In genomic region chr10:1476106-1476803, GRCh38 we compare ENCODE assay signal across 25 cellular contexts.
A peak's percentile ranks its signal among the peaks of the same experiment; 100 is the strongest.
DNase-seq lines count a peak whose midpoint lies in the region; ATAC-seq and TF ChIP-seq lines count a peak whose summit lies in the region.
"Had no signal": no experiment of that assay in that cellular context is flagged by ENCODE, and none has a peak within 500 bp of the region (broad histone marks: within the 10 kb centered on the region; RNA-seq: fewer than 3 reads in every experiment).

No MANE protein-coding gene starts in this region.

- intact Hi-C loops in esophagus muscularis mucosa (cut with DNase I) (no loop called here), left colon (cut with DNase I, micrococcal nuclease) (no loop called here)

- peak; percentile 47 for ATAC-seq in stimulated activated memory B cell treated with anti-CD40 and anti-IgM and Interleukin-4, amounts not matched to agents 10 μg/mL and 1 μg/mL and 100 μg/mL, for 72 hours
- ATAC-seq in activated CD8-positive, alpha-beta memory T cell treated with anti-CD3 and anti-CD28 coated beads, Interleukin-2, amount 10 ng/mL, durations not matched to agents 7 days and 5 days = no peak
- no peak for ATAC-seq in left colon
- ATAC-seq: activated T-cell treated with anti-CD3 and anti-CD28 coated beads, Interleukin-2, amount 50 U/mL, for 72 hours; left lobe of liver; natural killer cell; PC-3; psoas muscle; stimulated activated naive CD8-positive, alpha-beta T cell treated with anti-CD3 and anti-CD28 coated beads, Interleukin-15, Interleukin-2, amounts not matched to agents 100 U/mL and 50 U/mL, for 24 hours; T-cell had no signal

- TF ChIP-seq EP300 in esophagus muscularis mucosa (IDR thresholded peaks at IDR 0.05) = no peak

- CTCF ChIA-PET in activated CD8-positive, alpha-beta memory T cell treated with anti-CD3 and anti-CD28 coated beads, Interleukin-2, amount 10 ng/mL, durations not matched to agents 7 days and 5 days (lab: Charles Lee) = no interaction called here

- DNase-seq in DMS53 (lab: John Stamatoyannopoulos, UW) (peak; percentile 45), DMS53 treated with DMSO at 0.1 percent for 48 hours (lab: John Stamatoyannopoulos, UW; ENCODE audit: unreplicated experiment) (no peak), NCI-H2227 treated with DMSO at 0.1 percent for 48 hours (lab: John Stamatoyannopoulos, UW) (peak; percentile 6), esophagus muscularis mucosa (ENCODE audit: extremely low spot score) (peak; percentile 79), activated gamma-delta T cell (lab: John Stamatoyannopoulos, UW) (no peak), left colon (no peak)
- no peak for DNase-seq in activated CD8-positive, alpha-beta memory T cell treated with anti-CD3 and anti-CD28 coated beads, Interleukin-2, amount 10 ng/mL, durations not matched to agents 7 days and 5 days
- DNase-seq: activated CD4-positive, alpha-beta T cell treated with anti-CD3 and anti-CD28 coated beads for 4 hours; activated naive CD4-positive, alpha-beta T cell treated with anti-CD3 and anti-CD28 coated beads, Interleukin-2, amount 10 ng/mL, durations not matched to agents 7 days and 5 days; activated T-cell treated with anti-CD3 and anti-CD28 coated beads, Interleukin-2, amount 50 U/mL, for 72 hours; COR-L47; midbrain; natural killer cell; NCI-H2107; NCI-H774; PC-3; psoas muscle; SHP77 treated with DMSO at 0.1 percent for 48 hours; small intestine; stimulated activated naive CD8-positive, alpha-beta T cell treated with anti-CD3 and anti-CD28 coated beads, Interleukin-15, Interleukin-2, amounts not matched to agents 100 U/mL and 50 U/mL, for 24 hours; T-cell had no signal

- no peak overlapping the region for H3K4me3 Mint-ChIP-seq in stimulated activated memory B cell treated with anti-CD40 and anti-IgM and Interleukin-4, amounts not matched to agents 10 μg/mL and 1 μg/mL and 100 μg/mL, for 72 hours
- H3K4me3 Mint-ChIP-seq in activated CD8-positive, alpha-beta memory T cell treated with anti-CD3 and anti-CD28 coated beads, Interleukin-2, amount 10 ng/mL, durations not matched to agents 7 days and 5 days = no peak overlapping the region
- H3K4me3 Mint-ChIP-seq: activated naive CD4-positive, alpha-beta T cell treated with anti-CD3 and anti-CD28 coated beads, Interleukin-2, amount 10 ng/mL, durations not matched to agents 7 days and 5 days; activated T-cell treated with anti-CD3 and anti-CD28 coated beads, Interleukin-2, amount 50 U/mL, for 72 hours; natural killer cell; T-cell had no signal

- H3K36me3 ChIP-seq in esophagus muscularis mucosa = no peaks in the 10 kb centered on the region
- H3K36me3 ChIP-seq: cardiac muscle cell had no signal

- H3K4me1 Mint-ChIP-seq in stimulated activated memory B cell treated with anti-CD40 and anti-IgM and Interleukin-4, amounts not matched to agents 10 μg/mL and 1 μg/mL and 100 μg/mL, for 72 hours = peaks cover 54% of the 10 kb centered on the region
- no peaks in the 10 kb centered on the region for H3K4me1 Mint-ChIP-seq in activated CD8-positive, alpha-beta memory T cell treated with anti-CD3 and anti-CD28 coated beads, Interleukin-2, amount 10 ng/mL, durations not matched to agents 7 days and 5 days
- H3K4me1 Mint-ChIP-seq: activated naive CD4-positive, alpha-beta T cell treated with anti-CD3 and anti-CD28 coated beads, Interleukin-2, amount 10 ng/mL, durations not matched to agents 7 days and 5 days; natural killer cell; T-cell had no signal

- H3K27me3 ChIP-seq in esophagus muscularis mucosa = peaks cover 0 to 51% (median 0%) of the 10 kb centered on the region in 4 donors
- H3K27me3 ChIP-seq: cardiac muscle cell had no signal

- H3K27me3 Mint-ChIP-seq in stimulated activated memory B cell treated with anti-CD40 and anti-IgM and Interleukin-4, amounts not matched to agents 10 μg/mL and 1 μg/mL and 100 μg/mL, for 72 hours = no peaks in the 10 kb centered on the region
- peaks cover 2% of the 10 kb centered on the region for H3K27me3 Mint-ChIP-seq in activated CD8-positive, alpha-beta memory T cell treated with anti-CD3 and anti-CD28 coated beads, Interleukin-2, amount 10 ng/mL, durations not matched to agents 7 days and 5 days

- no peak overlapping the region for H3K27ac ChIP-seq in esophagus muscularis mucosa (replicated peaks in 1 of 4)
- H3K27ac ChIP-seq: 22Rv1, cardiac muscle cell, psoas muscle had no signal

- no peak overlapping the region for H3K4me3 ChIP-seq in esophagus muscularis mucosa
- H3K4me3 ChIP-seq: cardiac muscle cell, psoas muscle had no signal

- H3K9me3 ChIP-seq in esophagus muscularis mucosa = no peaks in the 10 kb centered on the region
- H3K9me3 ChIP-seq: psoas muscle had no signal

- no peaks in the 10 kb centered on the region for H3K36me3 Mint-ChIP-seq in stimulated activated memory B cell treated with anti-CD40 and anti-IgM and Interleukin-4, amounts not matched to agents 10 μg/mL and 1 μg/mL and 100 μg/mL, for 72 hours
- H3K36me3 Mint-ChIP-seq in activated CD8-positive, alpha-beta memory T cell treated with anti-CD3 and anti-CD28 coated beads, Interleukin-2, amount 10 ng/mL, durations not matched to agents 7 days and 5 days = no peaks in the 10 kb centered on the region
- H3K36me3 Mint-ChIP-seq: activated naive CD4-positive, alpha-beta T cell treated with anti-CD3 and anti-CD28 coated beads, Interleukin-2, amount 10 ng/mL, durations not matched to agents 7 days and 5 days; natural killer cell; T-cell had no signal

- H3K9me3 Mint-ChIP-seq in stimulated activated memory B cell treated with anti-CD40 and anti-IgM and Interleukin-4, amounts not matched to agents 10 μg/mL and 1 μg/mL and 100 μg/mL, for 72 hours = peaks cover 9% of the 10 kb centered on the region
- H3K9me3 Mint-ChIP-seq in activated CD8-positive, alpha-beta memory T cell treated with anti-CD3 and anti-CD28 coated beads, Interleukin-2, amount 10 ng/mL, durations not matched to agents 7 days and 5 days (ENCODE audit: low read depth) = no peaks in the 10 kb centered on the region
- H3K9me3 Mint-ChIP-seq: activated naive CD4-positive, alpha-beta T cell treated with anti-CD3 and anti-CD28 coated beads, Interleukin-2, amount 10 ng/mL, durations not matched to agents 7 days and 5 days; activated T-cell treated with anti-CD3 and anti-CD28 coated beads, Interleukin-2, amount 50 U/mL, for 72 hours; natural killer cell had no signal

- TF ChIP-seq CTCF in esophagus muscularis mucosa (IDR thresholded peaks at IDR 0.05) = no peak

- no peak for TF ChIP-seq POLR2A in esophagus muscularis mucosa (IDR thresholded peaks at IDR 0.05; ENCODE audit: low read depth)

- peak overlapping the region; percentile 11 for H3K27ac Mint-ChIP-seq in stimulated activated memory B cell treated with anti-CD40 and anti-IgM and Interleukin-4, amounts not matched to agents 10 μg/mL and 1 μg/mL and 100 μg/mL, for 72 hours
- H3K27ac Mint-ChIP-seq in activated CD8-positive, alpha-beta memory T cell treated with anti-CD3 and anti-CD28 coated beads, Interleukin-2, amount 10 ng/mL, durations not matched to agents 7 days and 5 days = no peak overlapping the region
- H3K27ac Mint-ChIP-seq: activated naive CD4-positive, alpha-beta T cell treated with anti-CD3 and anti-CD28 coated beads, Interleukin-2, amount 10 ng/mL, durations not matched to agents 7 days and 5 days; activated T-cell treated with anti-CD3 and anti-CD28 coated beads, Interleukin-2, amount 50 U/mL, for 72 hours; natural killer cell; T-cell had no signal

- no peaks in the 10 kb centered on the region for H3K4me1 ChIP-seq in esophagus muscularis mucosa
- H3K4me1 ChIP-seq: psoas muscle had no signal

- WGBS in esophagus muscularis mucosa = 70% methylated on average over 16 of the region's 16 CpGs

Comparison
In these comparisons a context has a peak if more than half of its experiments do, and no peak if none do; other contexts are left out.
1. DNase-seq: peak in DMS53 (single experiment), NCI-H2227 treated with DMSO at 0.1 percent for 48 hours (single experiment) and esophagus muscularis mucosa (single experiment); none in DMS53 treated with DMSO at 0.1 percent for 48 hours (single experiment), activated gamma-delta T cell (single experiment), activated CD8-positive, alpha-beta memory T cell treated with anti-CD3 and anti-CD28 coated beads, Interleukin-2, amount 10 ng/mL, durations not matched to agents 7 days and 5 days (single experiment) and left colon (0 of 2).